ENCODE assay signal across 17 cellular contexts in genomic region chr4:26369132-26370036, GRCh38. TPM values are rescaled to one million over a fixed set of nuclear protein-coding genes. Genes with fewer than 3 reads are reported as not detected.
DNase-seq lines count a peak whose midpoint lies in the region; ATAC-seq, FAIRE-seq and TF ChIP-seq lines count a peak whose summit lies in the region.
"Had no signal": no experiment of that assay in that cellular context is flagged by ENCODE, and none has a peak within 500 bp of the region (broad histone marks: within the 10 kb centered on the region; RNA-seq: fewer than 3 reads in every experiment).

No MANE protein-coding gene starts in this region.

- H3K4me1 ChIP-seq in HUES64 (ENCODE audit: insufficient read depth, low read length) (peaks cover 45% of the 10 kb centered on the region), H1 (replicated peaks in 1 of 4; ENCODE audit: control insufficient read depth in 3 of 4, insufficient read depth in 4 of 4, low read length in 3 of 4) (peaks cover 0 to 14% (median 7%) of the 10 kb centered on the region in 4 experiments; a peak in 3 of 7 replicates), prostate gland (replicated peaks) (peaks cover 4% of the 10 kb centered on the region)

- H3K36me3 ChIP-seq in HUES64 (ENCODE audit: insufficient read depth, low read length) (peaks cover 12% of the 10 kb centered on the region; the same call in 1 of the 2 replicates), H1 (ENCODE audit: control insufficient read depth in 2 of 4, insufficient read depth in 4 of 4, low read length in 3 of 4) (peaks cover 0 to 5% (median 0%) of the 10 kb centered on the region in 4 experiments; a peak in 1 of 8 replicates), prostate gland (no peaks in the 10 kb centered on the region)
- H3K36me3 ChIP-seq: uterus had no signal

- H3K4ac ChIP-seq in H1 (replicated peaks; ENCODE audit: insufficient read length, low read depth, low read length) = no peak overlapping the region

- TF ChIP-seq EP300 in H1 (IDR thresholded peaks at IDR 0.05; ENCODE audit: borderline replicate concordance in 1 of 2, low read depth in 2 of 2, low read length in 2 of 2) = no peak

- H3K27ac ChIP-seq in HUES64 (ENCODE audit: low read depth, low read length) (peak overlapping the region; percentile 28; the same call in 1 of the 2 replicates), H1 (ENCODE audit: low read depth, low read length) (0 out of 2 replicates have a peak overlapping the region, but pooled peaks have one; percentile 18), prostate gland (no peak overlapping the region)
- H3K27ac ChIP-seq: foreskin keratinocyte, uterus had no signal

- H4K5ac ChIP-seq in H1 (ENCODE audit: insufficient read length, low read depth, low read length) = no peak overlapping the region

- H3K4me3 Mint-ChIP-seq in nephron progenitor cell (no peak overlapping the region), immature natural killer cell (no peak overlapping the region)

- H3K79me2 ChIP-seq in H1 (ENCODE audit: control insufficient read depth in 1 of 2, insufficient read depth in 2 of 2, low read length in 2 of 2) = peaks cover 21 to 100% of the 10 kb centered on the region in 2 experiments

- FAIRE-seq in H1 (lab: Jason Lieb, UNC) = peak; percentile 63

- no peak overlapping the region for H3K4me3 ChIP-seq in HUES64 (ENCODE audit: low read length)
- no peak overlapping the region for H3K4me3 ChIP-seq in H1 (ENCODE audit: extremely low read depth in 1 of 4, insufficient read depth in 2 of 4, low read depth in 3 of 4, low read length in 4 of 4)
- no peak overlapping the region for H3K4me3 ChIP-seq in prostate gland
- H3K4me3 ChIP-seq: uterus had no signal

- H3K23ac ChIP-seq in H1 (ENCODE audit: insufficient read length) = no peak overlapping the region

- H3K23me2 ChIP-seq in H1 (ENCODE audit: low read depth, low read length) = no peaks in the 10 kb centered on the region

- peak overlapping the region; percentile 70 for H3K27ac Mint-ChIP-seq in nephron progenitor cell
- no peak overlapping the region for H3K27ac Mint-ChIP-seq in immature natural killer cell

- TF ChIP-seq POLR2A in H1 (IDR thresholded peaks at IDR 0.05; ENCODE audit: control extremely low read depth in 1 of 2, low read depth in 2 of 2, low read length in 2 of 2) (no peak), prostate gland (IDR thresholded peaks at IDR 0.05) (no peak)

- no peak for ATAC-seq in HG02870 (IDR thresholded peaks at IDR 0.05; ENCODE audit: unreplicated experiment)
- ATAC-seq: foreskin keratinocyte had no signal

- intact Hi-C loops in prostate gland (cut with DNase I) = no loop called here

- no peak overlapping the region for H2AFZ ChIP-seq in H1 (ENCODE audit: low read length)

- DNase-seq in AG20443 (ENCODE audit: low spot score) = peak; percentile 20
- DNase-seq in H1 (ENCODE audit: low read depth in 1 of 2, low spot score in 2 of 2) = no peak
- DNase-seq in nephron progenitor cell = no peak
- DNase-seq in prostate gland (ENCODE audit: low spot score) = no peak
- no peak for DNase-seq in NCI-H1417 treated with DMSO at 0.1 percent for 48 hours (lab: John Stamatoyannopoulos, UW)
- DNase-seq in immature natural killer cell = no peak
- DNase-seq: activated effector memory CD4-positive, alpha-beta T cell treated with Interleukin-2 at 50 U/mL for 16 hours; COR-L47; GDM1; NCI-H2107; OCI-M1; SK-N-SH; stimulated activated naive CD4-positive, alpha-beta T cell; uterus had no signal

- H3K4me1 Mint-ChIP-seq in nephron progenitor cell (peaks cover 29% of the 10 kb centered on the region), immature natural killer cell (peaks cover 19 to 20% of the 10 kb centered on the region in 2 donors)

- no peaks in the 10 kb centered on the region for H3K79me1 ChIP-seq in H1 (ENCODE audit: low read depth, low read length)

- no peaks in the 10 kb centered on the region for H3K27me3 ChIP-seq in HUES64 (ENCODE audit: insufficient read depth, low read length)
- no peaks in the 10 kb centered on the region for H3K27me3 ChIP-seq in H1 (replicated peaks in 1 of 4; ENCODE audit: control insufficient read depth in 3 of 4, extremely low read depth in 1 of 4, insufficient read depth in 3 of 4, low read length in 3 of 4)
- no peaks in the 10 kb centered on the region for H3K27me3 ChIP-seq in prostate gland (replicated peaks; ENCODE audit: insufficient read depth)
- H3K27me3 ChIP-seq: foreskin keratinocyte, uterus had no signal

- no peak overlapping the region for H2BK120ac ChIP-seq in H1 (replicated peaks; ENCODE audit: low read depth, low read length)

- no peak overlapping the region for H4K91ac ChIP-seq in H1 (replicated peaks; ENCODE audit: insufficient read length, low read length)

- peaks cover 41% of the 10 kb centered on the region for H3K36me3 Mint-ChIP-seq in nephron progenitor cell (ENCODE audit: low read depth)
- H3K36me3 Mint-ChIP-seq in immature natural killer cell = peaks cover 13 to 23% (median 19%) of the 10 kb centered on the region in 3 donors

- H2BK15ac ChIP-seq in H1 (ENCODE audit: low read length) = no peak overlapping the region

- no peak overlapping the region for H3K56ac ChIP-seq in H1 (replicated peaks; ENCODE audit: insufficient read length, low read depth, low read length)

- no peak for TF ChIP-seq RAD21 in H1 (IDR thresholded peaks at IDR 0.05 in 1 of 2, conservative IDR thresholded peaks at IDR 0.05 in 1 of 2; ENCODE audit: low read depth in 2 of 2, low read length in 2 of 2)

- no peak overlapping the region for H2AK5ac ChIP-seq in H1 (ENCODE audit: low read depth, low read length)

- H2BK20ac ChIP-seq in H1 (ENCODE audit: low read length) = no peak overlapping the region

- H3K27me3 Mint-ChIP-seq in nephron progenitor cell (ENCODE audit: low read depth, poor library complexity) (peaks cover 2% of the 10 kb centered on the region), immature natural killer cell (ENCODE audit: low read depth in 3 of 3) (peaks cover 6 to 9% (median 7%) of the 10 kb centered on the region in 3 donors)

- peaks cover 8 to 14% of the 10 kb centered on the region in 2 experiments for H4K20me1 ChIP-seq in H1 (replicated peaks in 1 of 2; ENCODE audit: control insufficient read depth in 1 of 2, insufficient read depth in 2 of 2, low read length in 2 of 2)

- TF ChIP-seq CTCF in H1 (IDR thresholded peaks at IDR 0.05; ENCODE audit: control extremely low read depth in 1 of 3, insufficient read depth in 1 of 3, low read depth in 1 of 3, low read length in 3 of 3) = no peak
- no peak for TF ChIP-seq CTCF in nephron progenitor cell (IDR thresholded peaks at IDR 0.05)
- no peak for TF ChIP-seq CTCF in prostate gland (IDR thresholded peaks at IDR 0.05)

- no peaks in the 10 kb centered on the region for H3K9me3 ChIP-seq in HUES64 (ENCODE audit: insufficient read depth, low read depth, low read length)
- H3K9me3 ChIP-seq in H1 (ENCODE audit: insufficient read depth in 2 of 2, low read depth in 1 of 2, low read length in 1 of 2) = no peaks in the 10 kb centered on the region
- H3K9me3 ChIP-seq in prostate gland = no peaks in the 10 kb centered on the region
- H3K9me3 ChIP-seq: SK-N-SH, uterus had no signal

- H3K18ac ChIP-seq in H1 (ENCODE audit: extremely low read depth, low read length) = no peak overlapping the region

- WGBS in HUES64 = 91% methylated on average over 3 of the region's 3 CpGs
- WGBS in H1 (ENCODE audit: extremely low coverage in 1 of 2, insufficient coverage in 1 of 2, insufficient read length in 1 of 2, insufficient replicate concordance in 2 of 2, low coverage in 1 of 2, low lambda C conversion rate in 2 of 2, missing lambda C conversion rate in 1 of 2), 2 experiments = 91% methylated on average over 3 of the region's 3 CpGs; no CpG with 5 or more reads in 1 of the 2 experiments
- WGBS in prostate gland = 88% methylated on average over 3 of the region's 3 CpGs

- H3K9me3 Mint-ChIP-seq in nephron progenitor cell (no peaks in the 10 kb centered on the region), immature natural killer cell (no peaks in the 10 kb centered on the region)

- H3K4me2 ChIP-seq in H1 (ENCODE audit: insufficient read depth in 1 of 2, low read depth in 2 of 2, low read length in 2 of 2) = no peak overlapping the region
- H3K4me2 ChIP-seq: SK-N-SH had no signal

- CTCF ChIA-PET in H1 (lab: Charles Lee; ENCODE audit: partially characterized antibody) = interaction anchor here (0.9 to 3.9 kb wide), 5 partner anchors 15 to 299 kb away, joined by 3 to 15 read pairs (median 3); no protein-coding TSS in a partner anchor

- no peak overlapping the region for H2BK5ac ChIP-seq in H1 (ENCODE audit: low read depth, low read length)

- no peak overlapping the region for H4K8ac ChIP-seq in H1 (ENCODE audit: extremely low read depth, insufficient read depth, low read length)

- H3K9ac ChIP-seq in HUES64 (ENCODE audit: low read depth, low read length) = no peak overlapping the region
- no peak overlapping the region for H3K9ac ChIP-seq in H1 (replicated peaks in 1 of 4; ENCODE audit: extremely low read depth in 1 of 4, low read depth in 3 of 4, low read length in 3 of 4)
- H3K9ac ChIP-seq: SK-N-SH had no signal

- H2BK12ac ChIP-seq in H1 (ENCODE audit: low read depth, low read length) = no peak overlapping the region

- POLR2A ChIA-PET in H1 (lab: Charles Lee; ENCODE audit: partially characterized antibody) = interaction anchor here (1.6 kb wide), 1 partner anchor 49 kb away, joined by 5 read pairs; no protein-coding TSS in a partner anchor

- no peak overlapping the region for H3K14ac ChIP-seq in H1 (ENCODE audit: insufficient read length)

TF ChIP-seq in H1, 55 proteins besides CTCF, POLR2A, EP300 and RAD21 (continues in another document):
- TF ChIP-seq TCF12 (IDR thresholded peaks at IDR 0.05; ENCODE audit: low read depth, low read length) (no peak), TAF1 (IDR thresholded peaks at IDR 0.05; ENCODE audit: low read depth, low read length) (no peak), JUN (IDR thresholded peaks at IDR 0.05; ENCODE audit: low read depth, low read length) (no peak), CHD2 (IDR thresholded peaks at IDR 0.05; ENCODE audit: low read length) (no peak), SRF (IDR thresholded peaks at IDR 0.05; ENCODE audit: low read depth, low read length) (peak; percentile 44; the same call in 1 of the 2 replicates), MAFK (IDR thresholded peaks at IDR 0.05; ENCODE audit: low read depth, low read length) (no peak), TEAD4 (IDR thresholded peaks at IDR 0.05; ENCODE audit: low read depth, low read length) (no peak)

RNA-seq across cellular contexts. Expression of gene RBPJ, which starts 48.6 kb away (rescaled TPM):
- polyA plus RNA-seq in HUES64 (2013, experiment 1 of 2) = 69.6 TPM
- 70.3 TPM for polyA plus RNA-seq in HUES64 (2013, experiment 2 of 2)
- total RNA-seq in H1 (2021; fragmentation: NEBNext Ultra II Directional; extraction: Animal tissue kit (Norgen Biotek cat#: 25700)) = 202 and 217 TPM in 2 replicates
- polyA plus RNA-seq in H1 (2011; rRNA removed) (58.2 and 65.5 TPM in 2 replicates), immature natural killer cell (10 to 100 TPM; 39.8 to 67.3 (median 55.9) TPM)
- 80.3 TPM for polyA plus RNA-seq in H1 (2011; cell fraction: cytosol; rRNA removed)
- 94.0 TPM for polyA plus RNA-seq in H1 (2011; cell fraction: nucleus; rRNA removed)
- polyA plus RNA-seq in H1 (2012, experiment 1 of 2) = 73.6 to 109 TPM (median 89.5 TPM) in 4 replicates
- 7.1 TPM for polyA plus RNA-seq in H1 (2012, experiment 2 of 2)
- 140 TPM for polyA plus RNA-seq in H1 (2013, experiment 1 of 2)
- 139 TPM for polyA plus RNA-seq in H1 (2013, experiment 2 of 2)
- polyA minus RNA-seq in H1 (2011; rRNA and poly(A)+ RNA removed) = 109 and 131 TPM in 2 replicates
- polyA minus RNA-seq in H1 (2011; cell fraction: cytosol; rRNA and poly(A)+ RNA removed) = 86.8 TPM
- 208 TPM for polyA minus RNA-seq in H1 (2011; cell fraction: nucleus; rRNA and poly(A)+ RNA removed)
- total RNA-seq in prostate gland = 100 to 1,000 TPM in 1 of 2 donors, 10 to 100 TPM in 1; 36.0 to 130 TPM

Comparison
In these comparisons a context has a peak if more than half of its experiments do, and no peak if none do; other contexts are left out.
1. H3K27ac ChIP-seq: peak in HUES64 (single experiment) and H1 (single experiment); none in prostate gland (0 of 2).